In genomic region chr1:171798760-171799159, GRCh38 we compare ENCODE assay signal across 23 cellular contexts. TPM values are rescaled to one million over a fixed set of nuclear protein-coding genes. Genes with fewer than 3 reads are reported as not detected.
DNase-seq lines count a peak whose midpoint lies in the region; ATAC-seq, FAIRE-seq and TF ChIP-seq lines count a peak whose summit lies in the region.
"Had no signal": no experiment of that assay in that cellular context is flagged by ENCODE, and none has a peak within 500 bp of the region (broad histone marks: within the 10 kb centered on the region; RNA-seq: fewer than 3 reads in every experiment).

No MANE protein-coding gene starts in this region.

- TF ChIP-seq CTCF in K562 (IDR thresholded peaks at IDR 0.05 in 2 of 3, conservative IDR thresholded peaks at IDR 0.05 in 1 of 3; ENCODE audit: insufficient read depth in 2 of 3, low read depth in 1 of 3, low read length in 3 of 3): no peak
- no peak for TF ChIP-seq CTCF in thyroid gland (IDR thresholded peaks at IDR 0.05)

- H3K4me1 Mint-ChIP-seq in activated T-cell treated with anti-CD3 and anti-CD28 coated beads, Interleukin-2, amount 50 U/mL, for 24 hours (ENCODE audit: low read depth): peaks cover 21% of the 10 kb centered on the region
- peaks cover 13% of the 10 kb centered on the region for H3K4me1 Mint-ChIP-seq in activated T-cell treated with anti-CD3 and anti-CD28 coated beads, Interleukin-2, amount 50 U/mL, for 4 hours (ENCODE audit: low read depth)

- H2BK15ac ChIP-seq in mesenchymal stem cell (ENCODE audit: low read depth, poor library complexity, severe bottlenecking): no peak overlapping the region

- no peaks in the 10 kb centered on the region for H3K27me3 ChIP-seq in K562 (ENCODE audit: control insufficient read depth in 2 of 2, insufficient read depth in 2 of 2, low read length in 2 of 2)
- H3K27me3 ChIP-seq in mesenchymal stem cell (ENCODE audit: control insufficient read depth in 1 of 2, insufficient read depth in 1 of 2, low read length in 2 of 2): no peaks in the 10 kb centered on the region
- no peaks in the 10 kb centered on the region for H3K27me3 ChIP-seq in thyroid gland
- H3K27me3 ChIP-seq: BLaER1 treated with 17β-estradiol and CSF1 and Interleukin-3, amounts not matched to agents 10 nM and 100 nM; MG63 had no signal

- peaks cover 66% of the 10 kb centered on the region for H3K36me3 Mint-ChIP-seq in activated T-cell treated with anti-CD3 and anti-CD28 coated beads, Interleukin-2, amount 50 U/mL, for 24 hours (ENCODE audit: low read depth)
- peaks cover 40% of the 10 kb centered on the region for H3K36me3 Mint-ChIP-seq in activated T-cell treated with anti-CD3 and anti-CD28 coated beads, Interleukin-2, amount 50 U/mL, for 4 hours (ENCODE audit: insufficient read depth)

- no peak overlapping the region for H3K4me3 Mint-ChIP-seq in activated T-cell treated with anti-CD3 and anti-CD28 coated beads, Interleukin-2, amount 50 U/mL, for 24 hours
- H3K4me3 Mint-ChIP-seq in activated T-cell treated with anti-CD3 and anti-CD28 coated beads, Interleukin-2, amount 50 U/mL, for 4 hours: no peak overlapping the region
- H3K4me3 Mint-ChIP-seq: CD4-positive, alpha-beta memory T cell; H9 had no signal

- POLR2A ChIA-PET in K562 (lab: Yijun Ruan, JAX): interaction anchor here (0.6 to 3.2 kb wide), 4 partner anchors 10 to 734 kb away, joined by 3 to 11 read pairs (median 4); partner anchors contain the start of genes METTL13 and SUCO

- no peak overlapping the region for H2AK5ac ChIP-seq in mesenchymal stem cell (ENCODE audit: low read length, severe bottlenecking)

- H3K9me1 ChIP-seq in K562 (ENCODE audit: control insufficient read depth, insufficient read depth, low read length): no peaks in the 10 kb centered on the region

- TF ChIP-seq RAD21 in K562 (CRISPR knock-in tag; conservative IDR thresholded peaks at IDR 0.05 in 1 of 2, IDR thresholded peaks at IDR 0.05 in 1 of 2): no peak

- CTCF ChIA-PET in K562 (lab: Yijun Ruan, JAX; ENCODE audit: low intra/inter-chr PET ratio): interaction anchor here (1.0 to 1.2 kb wide), 2 partner anchors 52 to 189 kb away, joined by 3 to 4 read pairs; no protein-coding TSS in a partner anchor

- no peak overlapping the region for H2BK5ac ChIP-seq in mesenchymal stem cell (ENCODE audit: low read depth, low read length, poor library complexity, severe bottlenecking)

- no peak overlapping the region for H4K8ac ChIP-seq in mesenchymal stem cell (ENCODE audit: low read length)

- no peaks in the 10 kb centered on the region for H3K79me2 ChIP-seq in K562 (ENCODE audit: control insufficient read depth, insufficient read depth, low read length)

- H3K9me3 ChIP-seq in K562 (replicated peaks; ENCODE audit: control insufficient read depth, insufficient read depth, low read depth, low read length) (no peaks in the 10 kb centered on the region), mesenchymal stem cell (ENCODE audit: control insufficient read depth, low read length) (no peaks in the 10 kb centered on the region), thyroid gland (no peaks in the 10 kb centered on the region)
- H3K9me3 ChIP-seq: Caco-2, MG63 had no signal

- H2AFZ ChIP-seq in K562 (ENCODE audit: low read depth, low read length) (no peak overlapping the region), mesenchymal stem cell (ENCODE audit: low read depth, low read length) (no peak overlapping the region)

- no peak overlapping the region for H3K4me3 ChIP-seq in K562
- H3K4me3 ChIP-seq in mesenchymal stem cell (ENCODE audit: insufficient read depth in 1 of 2, low read depth in 1 of 2, low read length in 2 of 2): no peak overlapping the region
- no peak overlapping the region for H3K4me3 ChIP-seq in thyroid gland (replicated peaks in 1 of 3)
- H3K4me3 ChIP-seq: BLaER1 treated with 17β-estradiol and CSF1 and Interleukin-3, amounts not matched to agents 10 nM and 100 nM; GM12878; MG63 had no signal

- H3K36me3 ChIP-seq in K562 (ENCODE audit: control insufficient read depth, insufficient read depth, low read length): peaks cover 43% of the 10 kb centered on the region
- H3K36me3 ChIP-seq in mesenchymal stem cell (ENCODE audit: control insufficient read depth in 1 of 2, insufficient read depth in 2 of 2, low read depth in 1 of 2, low read length in 2 of 2): peaks cover 14 to 36% of the 10 kb centered on the region in 2 experiments
- peaks cover 12 to 22% of the 10 kb centered on the region in 2 donors for H3K36me3 ChIP-seq in thyroid gland

- intact Hi-C loops in K562 (cut with micrococcal nuclease) (no loop called here), thyroid gland (cut with DNase I) (no loop called here)

- H3K9me3 Mint-ChIP-seq in activated T-cell treated with anti-CD3 and anti-CD28 coated beads, Interleukin-2, amount 50 U/mL, for 24 hours: peaks cover 2% of the 10 kb centered on the region
- H3K9me3 Mint-ChIP-seq in activated T-cell treated with anti-CD3 and anti-CD28 coated beads, Interleukin-2, amount 50 U/mL, for 4 hours: no peaks in the 10 kb centered on the region
- H3K9me3 Mint-ChIP-seq: CD4-positive, alpha-beta memory T cell; H9 had no signal

- no peaks in the 10 kb centered on the region for H4K20me1 ChIP-seq in K562 (replicated peaks; ENCODE audit: control insufficient read depth, insufficient read depth, low read length)

- H3K4ac ChIP-seq in mesenchymal stem cell (ENCODE audit: low read depth in 1 of 2, low read length in 2 of 2): no peak overlapping the region

- H3K4me1 ChIP-seq in K562 (replicated peaks in 1 of 2; ENCODE audit: control insufficient read depth in 2 of 2, insufficient read depth in 2 of 2, low read length in 2 of 2) (peaks cover 0 to 3% of the 10 kb centered on the region in 2 experiments; a peak in 1 of 5 replicates), mesenchymal stem cell (ENCODE audit: control insufficient read depth, insufficient read depth, low read depth, low read length) (peaks cover 2% of the 10 kb centered on the region), thyroid gland (peaks cover 15 to 17% of the 10 kb centered on the region in 2 donors)
- H3K4me1 ChIP-seq: Caco-2 had no signal

- H3K27ac Mint-ChIP-seq in activated T-cell treated with anti-CD3 and anti-CD28 coated beads, Interleukin-2, amount 50 U/mL, for 24 hours: peak overlapping the region; percentile 55

- H3K27me3 Mint-ChIP-seq in activated T-cell treated with anti-CD3 and anti-CD28 coated beads, Interleukin-2, amount 50 U/mL, for 24 hours: no peaks in the 10 kb centered on the region
- H3K27me3 Mint-ChIP-seq in activated T-cell treated with anti-CD3 and anti-CD28 coated beads, Interleukin-2, amount 50 U/mL, for 4 hours (ENCODE audit: low read depth): no peaks in the 10 kb centered on the region
- H3K27me3 Mint-ChIP-seq: CD4-positive, alpha-beta memory T cell had no signal

- no peak for TF ChIP-seq POLR2A in K562 (conservative IDR thresholded peaks at IDR 0.05)
- TF ChIP-seq POLR2A in thyroid gland (IDR thresholded peaks at IDR 0.05): no peak

- H3K4me2 ChIP-seq in K562 (ENCODE audit: insufficient read depth, low read length) (no peak overlapping the region), mesenchymal stem cell (ENCODE audit: low read length, poor library complexity, severe bottlenecking) (no peak overlapping the region)
- H3K4me2 ChIP-seq: BLaER1 treated with 17β-estradiol and CSF1 and Interleukin-3, amounts not matched to agents 10 nM and 100 nM had no signal

- no peak overlapping the region for H3K23ac ChIP-seq in mesenchymal stem cell (ENCODE audit: low read length in 2 of 2)

- no peak for FAIRE-seq in K562 (lab: Jason Lieb, UNC)
- FAIRE-seq: GM12878 had no signal

- no peak overlapping the region for H2BK120ac ChIP-seq in mesenchymal stem cell (ENCODE audit: low read depth, low read length)

- no peak for DNase-seq in activated T-cell treated with anti-CD3 and anti-CD28 coated beads, Interleukin-2, amount 50 U/mL, for 24 hours
- no peak for DNase-seq in activated T-cell treated with anti-CD3 and anti-CD28 coated beads, Interleukin-2, amount 50 U/mL, for 4 hours
- DNase-seq in K562 (ENCODE audit: extremely low read depth in 1 of 4, low spot score in 3 of 4) (no peak), mesenchymal stem cell (no peak), thyroid gland (peak; percentile 44 to 56)
- DNase-seq: 8988T; Caco-2; CD4-positive, alpha-beta memory T cell; DMS 273 treated with DMSO at 0.1 percent for 48 hours; DND-41; H9; Kasumi-1; MG63; NCI-H1417 treated with DMSO at 0.1 percent for 48 hours; NCI-H187; NCI-H446; NCI-H526; OCI-M1 had no signal

- H3K14ac ChIP-seq in mesenchymal stem cell (ENCODE audit: low read length in 2 of 2): no peak overlapping the region

- no peak overlapping the region for H3K9ac ChIP-seq in K562 (ENCODE audit: insufficient read depth in 1 of 2, low read depth in 2 of 2, low read length in 2 of 2)
- H3K9ac ChIP-seq in mesenchymal stem cell (ENCODE audit: low read length): peak overlapping the region; percentile 35
- H3K9ac ChIP-seq: BLaER1 treated with 17β-estradiol and CSF1 and Interleukin-3, amounts not matched to agents 10 nM and 100 nM had no signal

- no peak for TF ChIP-seq EP300 in K562 (IDR thresholded peaks at IDR 0.05; ENCODE audit: low read length)

- H3K27ac ChIP-seq in K562 (ENCODE audit: extremely low read depth, low read depth, low read length) (no peak overlapping the region), mesenchymal stem cell (ENCODE audit: low read length, poor library complexity, severe bottlenecking) (no peak overlapping the region), thyroid gland (peak overlapping the region in 2 of 3 donors; percentile 4 to 45)
- H3K27ac ChIP-seq: BLaER1 treated with 17β-estradiol and CSF1 and Interleukin-3, amounts not matched to agents 10 nM and 100 nM had no signal

- no peak for ATAC-seq in activated T-cell treated with anti-CD3 and anti-CD28 coated beads, Interleukin-2, amount 50 U/mL, for 4 hours
- no peak for ATAC-seq in K562
- no peak for ATAC-seq in GM18498 (IDR thresholded peaks at IDR 0.05; ENCODE audit: unreplicated experiment)
- no peak for ATAC-seq in GM18502 (IDR thresholded peaks at IDR 0.05; ENCODE audit: poor library complexity, unreplicated experiment)
- ATAC-seq: GM12878, Right ventricle myocardium inferior had no signal

- 94% methylated on average over 3 of the region's 3 CpGs for WGBS in K562 (ENCODE audit: insufficient coverage, low coverage, missing lambda C conversion rate)
- 93% methylated on average over 3 of the region's 3 CpGs for WGBS in mesenchymal stem cell
- 34 to 41% methylated on average over 3 of the region's 3 CpGs for WGBS in thyroid gland, 2 donors

- H3K79me1 ChIP-seq in mesenchymal stem cell (replicated peaks; ENCODE audit: low read length, poor library complexity, severe bottlenecking): peaks cover 2% of the 10 kb centered on the region

- BruUV-seq in K562 (replicated peaks; lab: Mats Ljungman, UMichigan): TSS peak; percentile 11

- no peak overlapping the region for H2BK12ac ChIP-seq in mesenchymal stem cell (ENCODE audit: low read length in 2 of 2)

- no peak overlapping the region for H3K18ac ChIP-seq in mesenchymal stem cell (ENCODE audit: low read depth in 1 of 2, low read length in 2 of 2)

- in situ Hi-C loops in K562 (cut with MboI): no loop called here

- no peak overlapping the region for H4K91ac ChIP-seq in mesenchymal stem cell (ENCODE audit: low read length)

RNA-seq across cellular contexts. Expression of gene METTL13, which starts 17.3 kb away (rescaled TPM):
- total RNA-seq in activated T-cell treated with anti-CD3 and anti-CD28 coated beads, Interleukin-2, amount 50 U/mL, for 4 hours: 10 to 100 TPM; 68.6 to 83.3 (median 77.7) TPM
- 47.4 and 58.7 TPM in 2 replicates for total RNA-seq in K562 (2011; cell fraction: chromatin; rRNA removed; ENCODE audit: low replicate concordance)
- total RNA-seq in K562 (2011; cell fraction: nucleolus; rRNA removed): 46.6 and 59.0 TPM in 2 replicates
- 42.7 and 43.7 TPM in 2 replicates for total RNA-seq in K562 (2011; cell fraction: nucleoplasm; rRNA removed)
- total RNA-seq in K562 (2014; rRNA removed) (49.3 and 65.1 TPM in 2 replicates), K562 (2014; rRNA removed; fragmentation: Illumina TruSeq; extraction: Trizol) (46.2 and 51.9 TPM in 2 replicates), K562 (2015; rRNA removed; fragmentation: Illumina TruSeq; extraction: Trizol) (50.5 and 54.9 TPM in 2 replicates), K562 (2021) (54.9 and 62.0 TPM in 2 replicates), thyroid gland (10 to 100 TPM; 19.9 to 23.8 (median 22.7) TPM)
- polyA plus RNA-seq in K562 (2011; rRNA removed) (53.5 and 70.9 TPM in 2 replicates), K562 (2014; fragmentation: Illumina TruSeq; extraction: Trizol) (61.3 and 78.9 TPM in 2 replicates), K562 (2014; fragmentation: Nextera tagmentation; extraction: Ambion mirVana) (10 to 100 TPM; 18.9 to 23.4 TPM), K562 (2014; rRNA removed) (55.2 and 59.7 TPM in 2 replicates)
- 49.3 and 54.9 TPM in 2 replicates for polyA plus RNA-seq in K562 (2011; cell fraction: cytosol; rRNA removed)
- polyA plus RNA-seq in K562 (2011; cell fraction: nucleus; rRNA removed): 39.0 and 45.5 TPM in 2 replicates
- polyA plus RNA-seq in K562 (2012): 35.2 and 62.5 TPM in 2 replicates
- polyA minus RNA-seq in K562 (2011; rRNA and poly(A)+ RNA removed): 75.6 and 111 TPM in 2 replicates
- polyA minus RNA-seq in K562 (2011; cell fraction: cytosol; rRNA and poly(A)+ RNA removed): 36.8 and 46.1 TPM in 2 replicates
- 26.3 and 31.2 TPM in 2 replicates for polyA minus RNA-seq in K562 (2011; cell fraction: nucleus; rRNA and poly(A)+ RNA removed)
- polyA plus RNA-seq in mesenchymal stem cell (2013, experiment 1 of 2): 10.4 TPM
- 11.3 TPM for polyA plus RNA-seq in mesenchymal stem cell (2013, experiment 2 of 2)

RNA-seq across cellular contexts. Expression of gene DNM3, which starts 42.5 kb away (rescaled TPM):
- total RNA-seq in activated T-cell treated with anti-CD3 and anti-CD28 coated beads, Interleukin-2, amount 50 U/mL, for 4 hours: under 1 TPM; 0.35 to 0.58 (median 0.38) TPM
- 0.62 and 2.8 TPM in 2 replicates for total RNA-seq in K562 (2011; cell fraction: chromatin; rRNA removed; ENCODE audit: low replicate concordance)
- 0.50 and 0.66 TPM in 2 replicates for total RNA-seq in K562 (2011; cell fraction: nucleolus; rRNA removed)
- 0.73 and 0.76 TPM in 2 replicates for total RNA-seq in K562 (2011; cell fraction: nucleoplasm; rRNA removed)
- total RNA-seq in K562 (2014; rRNA removed) (0.33 TPM in 1 of 2 replicates, not detected in the other), K562 (2014; rRNA removed; fragmentation: Illumina TruSeq; extraction: Trizol) (0.36 and 0.38 TPM in 2 replicates), K562 (2015; rRNA removed; fragmentation: Illumina TruSeq; extraction: Trizol) (0.29 and 0.30 TPM in 2 replicates), K562 (2021) (0.16 and 0.29 TPM in 2 replicates), thyroid gland (10 to 100 TPM in 2 of 4 donors, 1 to 10 TPM in 2; 9.0 to 13.6 (median 10.8) TPM)
- polyA plus RNA-seq in K562 (2011; rRNA removed) (0.11 and 0.21 TPM in 2 replicates), K562 (2014; fragmentation: Illumina TruSeq; extraction: Trizol) (0.11 and 0.24 TPM in 2 replicates), K562 (2014; fragmentation: Nextera tagmentation; extraction: Ambion mirVana) (under 1 TPM; 0.10 to 0.17 TPM), K562 (2014; rRNA removed) (0.08 and 0.32 TPM in 2 replicates)
- polyA plus RNA-seq in K562 (2011; cell fraction: cytosol; rRNA removed): 0.12 and 0.15 TPM in 2 replicates
- 0.23 and 0.38 TPM in 2 replicates for polyA plus RNA-seq in K562 (2011; cell fraction: nucleus; rRNA removed)
- 0.13 and 0.58 TPM in 2 replicates for polyA plus RNA-seq in K562 (2012)
- polyA minus RNA-seq in K562 (2011; rRNA and poly(A)+ RNA removed): 0.70 and 1.6 TPM in 2 replicates
- 0.29 and 1.2 TPM in 2 replicates for polyA minus RNA-seq in K562 (2011; cell fraction: cytosol; rRNA and poly(A)+ RNA removed)
- polyA minus RNA-seq in K562 (2011; cell fraction: nucleus; rRNA and poly(A)+ RNA removed): 1.2 and 1.7 TPM in 2 replicates
- 1.3 TPM for polyA plus RNA-seq in mesenchymal stem cell (2013, experiment 1 of 2)
- polyA plus RNA-seq in mesenchymal stem cell (2013, experiment 2 of 2): 1.1 TPM

RNA-seq across cellular contexts. Expression of gene VAMP4, which starts 56.9 kb away (rescaled TPM):
- 1 to 10 TPM; 6.4 to 8.0 (median 6.9) TPM for total RNA-seq in activated T-cell treated with anti-CD3 and anti-CD28 coated beads, Interleukin-2, amount 50 U/mL, for 4 hours
- 3.1 and 14.9 TPM in 2 replicates for total RNA-seq in K562 (2011; cell fraction: chromatin; rRNA removed; ENCODE audit: low replicate concordance)
- total RNA-seq in K562 (2011; cell fraction: nucleolus; rRNA removed): 2.2 and 2.4 TPM in 2 replicates
- total RNA-seq in K562 (2011; cell fraction: nucleoplasm; rRNA removed): 6.6 and 16.6 TPM in 2 replicates
- total RNA-seq in K562 (2014; rRNA removed) (5.1 and 6.5 TPM in 2 replicates), K562 (2014; rRNA removed; fragmentation: Illumina TruSeq; extraction: Trizol) (12.3 and 14.7 TPM in 2 replicates), K562 (2015; rRNA removed; fragmentation: Illumina TruSeq; extraction: Trizol) (10.0 and 11.1 TPM in 2 replicates), K562 (2021) (12.3 and 13.7 TPM in 2 replicates), thyroid gland (10 to 100 TPM; 16.3 to 23.2 (median 17.8) TPM)
- polyA plus RNA-seq in K562 (2011; rRNA removed) (12.5 and 21.4 TPM in 2 replicates), K562 (2014; fragmentation: Illumina TruSeq; extraction: Trizol) (12.4 and 14.0 TPM in 2 replicates), K562 (2014; fragmentation: Nextera tagmentation; extraction: Ambion mirVana) (1 to 10 TPM; 3.3 to 4.1 TPM), K562 (2014; rRNA removed) (11.4 and 11.9 TPM in 2 replicates)
- 2.5 and 4.6 TPM in 2 replicates for polyA plus RNA-seq in K562 (2011; cell fraction: cytosol; rRNA removed)
- polyA plus RNA-seq in K562 (2011; cell fraction: nucleus; rRNA removed): 10.3 and 12.6 TPM in 2 replicates
- polyA plus RNA-seq in K562 (2012): 12.7 and 15.1 TPM in 2 replicates
- 11.1 and 11.3 TPM in 2 replicates for polyA minus RNA-seq in K562 (2011; rRNA and poly(A)+ RNA removed)
- 7.7 and 8.4 TPM in 2 replicates for polyA minus RNA-seq in K562 (2011; cell fraction: cytosol; rRNA and poly(A)+ RNA removed)
- 4.6 and 7.4 TPM in 2 replicates for polyA minus RNA-seq in K562 (2011; cell fraction: nucleus; rRNA and poly(A)+ RNA removed)
- polyA plus RNA-seq in mesenchymal stem cell (2013, experiment 1 of 2): 8.6 TPM
- polyA plus RNA-seq in mesenchymal stem cell (2013, experiment 2 of 2): 9.3 TPM

Comparison
In these comparisons a context has a peak if more than half of its experiments do, and no peak if none do; other contexts are left out.
1. DNase-seq: peak in thyroid gland (2 of 2); none in activated T-cell treated with anti-CD3 and anti-CD28 coated beads, Interleukin-2, amount 50 U/mL, for 24 hours (single experiment), activated T-cell treated with anti-CD3 and anti-CD28 coated beads, Interleukin-2, amount 50 U/mL, for 4 hours (single experiment), K562 (0 of 4) and mesenchymal stem cell (single experiment).
2. H3K27ac ChIP-seq: peak in thyroid gland (2 of 3); none in K562 (single experiment) and mesenchymal stem cell (single experiment).